13 cellular contexts compared by ENCODE assay signal in genomic region chr4:48022192-48022799, GRCh38. TPM values are rescaled to one million over a fixed set of nuclear protein-coding genes. Genes with fewer than 3 reads are reported as not detected.
"Had no signal": no experiment of that assay in that cellular context is flagged by ENCODE, and none has a peak within 500 bp of the region (broad histone marks: within the 10 kb centered on the region; RNA-seq: fewer than 3 reads in every experiment).

No MANE protein-coding gene starts in this region.

- H3K9ac ChIP-seq: neural progenitor cell had no signal

- H3K9me3 ChIP-seq: adrenal gland, esophagus squamous epithelium, lower lobe of right lung had no signal

- H3K4me3 Mint-ChIP-seq: activated naive CD4-positive, alpha-beta T cell treated with anti-CD3 and anti-CD28 coated beads, Interleukin-2, amount 10 ng/mL, durations not matched to agents 7 days and 5 days; neural progenitor cell had no signal

- H3K27ac ChIP-seq: adrenal gland, esophagus squamous epithelium, lower lobe of right lung, neural progenitor cell had no signal

- H3K36me3 ChIP-seq: adrenal gland, lower lobe of right lung, neural progenitor cell had no signal

- H3K27ac Mint-ChIP-seq: activated naive CD4-positive, alpha-beta T cell treated with anti-CD3 and anti-CD28 coated beads, Interleukin-2, amount 10 ng/mL, durations not matched to agents 7 days and 5 days; neural progenitor cell had no signal

- FAIRE-seq: colon had no signal

- H3K4me2 ChIP-seq: neural progenitor cell had no signal

- H3K27me3 ChIP-seq: adrenal gland had no signal

- H3K4me3 ChIP-seq: adrenal gland, esophagus squamous epithelium, lower lobe of right lung, neural progenitor cell had no signal

- H2AFZ ChIP-seq: neural progenitor cell had no signal

- ATAC-seq: lower lobe of right lung had no signal

- H3K9me3 Mint-ChIP-seq: activated naive CD4-positive, alpha-beta T cell treated with anti-CD3 and anti-CD28 coated beads, Interleukin-2, amount 10 ng/mL, durations not matched to agents 7 days and 5 days; neural progenitor cell had no signal

- H3K4me1 ChIP-seq: neural progenitor cell had no signal

- H3K36me3 Mint-ChIP-seq: activated naive CD4-positive, alpha-beta T cell treated with anti-CD3 and anti-CD28 coated beads, Interleukin-2, amount 10 ng/mL, durations not matched to agents 7 days and 5 days; neural progenitor cell had no signal

- DNase-seq: activated naive CD4-positive, alpha-beta T cell treated with anti-CD3 and anti-CD28 coated beads, Interleukin-2, amount 10 ng/mL, durations not matched to agents 7 days and 5 days; activated T-cell treated with anti-CD3 and anti-CD28 coated beads for 4 hours; adrenal gland; esophagus squamous epithelium; foreskin melanocyte; head of caudate nucleus; lower lobe of right lung; stimulated activated CD4-positive, alpha-beta T cell treated with anti-CD3 and anti-CD28 coated beads, Interleukin-4, amount 100 ng/mL, for 24 hours; stimulated activated naive CD4-positive, alpha-beta T cell treated with Interleukin-2 at 50 U/mL for 16 hours; substantia nigra had no signal

RNA-seq across cellular contexts. Expression of gene CNGA1, which starts 5.8 kb away (rescaled TPM):
- total RNA-seq: osteocyte had no signal
